Comparison of ENCODE assay signal across 16 cellular contexts in genomic region chr7:126411821-126412383, GRCh38.
DNase-seq lines count a peak whose midpoint lies in the region; ATAC-seq, FAIRE-seq and TF ChIP-seq lines count a peak whose summit lies in the region.
"Had no signal": no experiment of that assay in that cellular context is flagged by ENCODE, and none has a peak within 500 bp of the region (broad histone marks: within the 10 kb centered on the region; RNA-seq: fewer than 3 reads in every experiment).

No MANE protein-coding gene starts in this region.

- no peak overlapping the region for H2BK12ac ChIP-seq in H1 (ENCODE audit: low read depth, low read length)

- H3K79me1 ChIP-seq in H1 (ENCODE audit: low read depth, low read length) = no peaks in the 10 kb centered on the region

- H3K14ac ChIP-seq in H1 (ENCODE audit: insufficient read length) = no peak overlapping the region

- H3K9ac ChIP-seq in H1 (replicated peaks in 1 of 4; ENCODE audit: extremely low read depth in 1 of 4, low read depth in 3 of 4, low read length in 3 of 4) = no peak overlapping the region

- DNase-seq in H1 (ENCODE audit: low read depth in 1 of 2, low spot score in 2 of 2) (no peak), HTR-8/SVneo (ENCODE audit: insufficient read length, low spot score) (no peak), erythroblast (lab: John Stamatoyannopoulos, UW) (no peak), NCI-H226 (no peak), UCSD-AML1 (lab: John Stamatoyannopoulos, UW; ENCODE audit: unreplicated experiment) (no peak)
- DNase-seq: activated T-cell treated with anti-CD3 and anti-CD28 coated beads, Interleukin-2, amount 50 U/mL, for 4 hours; amygdala; CD8-positive, alpha-beta T cell; dorsolateral prefrontal cortex; NCI-H1436; NCI-H774; occipital lobe had no signal

- H4K5ac ChIP-seq in H1 (ENCODE audit: insufficient read length, low read depth, low read length) = no peak overlapping the region

- H3K56ac ChIP-seq in H1 (replicated peaks; ENCODE audit: insufficient read length, low read depth, low read length) = no peak overlapping the region

- H3K4me3 ChIP-seq in H1 (ENCODE audit: extremely low read depth in 1 of 4, insufficient read depth in 2 of 4, low read depth in 3 of 4, low read length in 4 of 4) = no peak overlapping the region
- H3K4me3 ChIP-seq: suprapubic skin had no signal

- H2BK15ac ChIP-seq in H1 (ENCODE audit: low read length) = no peak overlapping the region

- no peaks in the 10 kb centered on the region for H3K23me2 ChIP-seq in H1 (ENCODE audit: low read depth, low read length)

- TF ChIP-seq POLR2A in H1 (IDR thresholded peaks at IDR 0.05; ENCODE audit: control extremely low read depth in 1 of 2, low read depth in 2 of 2, low read length in 2 of 2) (no peak), erythroblast (IDR thresholded peaks at IDR 0.05; ENCODE audit: low read length) (no peak)

- no peak overlapping the region for H3K4me2 ChIP-seq in H1 (ENCODE audit: insufficient read depth in 1 of 2, low read depth in 2 of 2, low read length in 2 of 2)

- no peak overlapping the region for H3K23ac ChIP-seq in H1 (ENCODE audit: insufficient read length)

- H3K4me1 ChIP-seq in H1 (replicated peaks in 1 of 4; ENCODE audit: control insufficient read depth in 3 of 4, insufficient read depth in 4 of 4, low read length in 3 of 4) = no peaks in the 10 kb centered on the region
- H3K4me1 ChIP-seq: suprapubic skin had no signal

- no peaks in the 10 kb centered on the region for H3K79me2 ChIP-seq in H1 (ENCODE audit: control insufficient read depth in 1 of 2, insufficient read depth in 2 of 2, low read length in 2 of 2)

- ATAC-seq in GM18907 (IDR thresholded peaks at IDR 0.05; ENCODE audit: unreplicated experiment) = peak; percentile 88
- peak; percentile 63 for ATAC-seq in GM21619 (IDR thresholded peaks at IDR 0.05; ENCODE audit: unreplicated experiment)
- peak; percentile 61 for ATAC-seq in HG03196 (IDR thresholded peaks at IDR 0.05; ENCODE audit: unreplicated experiment)
- ATAC-seq: activated T-cell treated with anti-CD3 and anti-CD28 coated beads, Interleukin-2, amount 50 U/mL, for 4 hours; CD8-positive, alpha-beta T cell had no signal

- no peaks in the 10 kb centered on the region for H3K9me3 ChIP-seq in H1 (ENCODE audit: insufficient read depth in 2 of 2, low read depth in 1 of 2, low read length in 1 of 2)
- H3K9me3 ChIP-seq: suprapubic skin had no signal

- WGBS in H1 (ENCODE audit: extremely low coverage in 1 of 2, insufficient coverage in 1 of 2, insufficient read length in 1 of 2, insufficient replicate concordance in 2 of 2, low coverage in 1 of 2, low lambda C conversion rate in 2 of 2, missing lambda C conversion rate in 1 of 2), 2 experiments = 80% methylated on average over 3 of the region's 3 CpGs; no CpG with 5 or more reads in 1 of the 2 experiments

- TF ChIP-seq RAD21 in H1 (IDR thresholded peaks at IDR 0.05 in 1 of 2, conservative IDR thresholded peaks at IDR 0.05 in 1 of 2; ENCODE audit: low read depth in 2 of 2, low read length in 2 of 2) = no peak

- H3K4ac ChIP-seq in H1 (replicated peaks; ENCODE audit: insufficient read length, low read depth, low read length) = no peak overlapping the region

- H2BK5ac ChIP-seq in H1 (ENCODE audit: low read depth, low read length) = no peak overlapping the region

- 0 out of 2 replicates have a peak overlapping the region, but pooled peaks have one; percentile 37 for H2AFZ ChIP-seq in H1 (ENCODE audit: low read length)

- H3K27me3 ChIP-seq in H1 (replicated peaks in 1 of 4; ENCODE audit: control insufficient read depth in 3 of 4, extremely low read depth in 1 of 4, insufficient read depth in 3 of 4, low read length in 3 of 4) = no peaks in the 10 kb centered on the region
- H3K27me3 ChIP-seq: dorsolateral prefrontal cortex, suprapubic skin had no signal

- H4K91ac ChIP-seq in H1 (replicated peaks; ENCODE audit: insufficient read length, low read length) = no peak overlapping the region

- no peak overlapping the region for H3K27ac ChIP-seq in H1 (ENCODE audit: low read depth, low read length)
- H3K27ac ChIP-seq: dorsolateral prefrontal cortex, suprapubic skin had no signal

- POLR2A ChIA-PET in H1 (lab: Charles Lee; ENCODE audit: partially characterized antibody) = no interaction called here

- CTCF ChIA-PET in H1 (lab: Charles Lee; ENCODE audit: partially characterized antibody) = interaction anchor here (0.8 to 1.7 kb wide), 2 partner anchors 10 to 14 kb away, joined by 3 to 4 read pairs; no protein-coding TSS in a partner anchor

- no peaks in the 10 kb centered on the region for H4K20me1 ChIP-seq in H1 (replicated peaks in 1 of 2; ENCODE audit: control insufficient read depth in 1 of 2, insufficient read depth in 2 of 2, low read length in 2 of 2)

- no peak overlapping the region for H2BK120ac ChIP-seq in H1 (replicated peaks; ENCODE audit: low read depth, low read length)

- H4K8ac ChIP-seq in H1 (ENCODE audit: extremely low read depth, insufficient read depth, low read length) = no peak overlapping the region

- H3K36me3 ChIP-seq in H1 (ENCODE audit: control insufficient read depth in 2 of 4, insufficient read depth in 4 of 4, low read length in 3 of 4) = no peaks in the 10 kb centered on the region
- H3K36me3 ChIP-seq: suprapubic skin had no signal

- FAIRE-seq in H1 (lab: Jason Lieb, UNC) = no peak
- FAIRE-seq in HTR-8/SVneo (lab: Jason Lieb, UNC) = no peak

- no peak overlapping the region for H2BK20ac ChIP-seq in H1 (ENCODE audit: low read length)

- no peak for TF ChIP-seq EP300 in H1 (IDR thresholded peaks at IDR 0.05; ENCODE audit: borderline replicate concordance in 1 of 2, low read depth in 2 of 2, low read length in 2 of 2)

- H2AK5ac ChIP-seq in H1 (ENCODE audit: low read depth, low read length) = no peak overlapping the region

- no peak for TF ChIP-seq CTCF in H1 (IDR thresholded peaks at IDR 0.05; ENCODE audit: control extremely low read depth in 1 of 3, insufficient read depth in 1 of 3, low read depth in 1 of 3, low read length in 3 of 3)

- no peak overlapping the region for H3K18ac ChIP-seq in H1 (ENCODE audit: extremely low read depth, low read length)

TF ChIP-seq in H1, 55 proteins besides CTCF, POLR2A, EP300 and RAD21:
- TF ChIP-seq EZH2 (IDR thresholded peaks at IDR 0.05; ENCODE audit: low read depth, low read length, severe bottlenecking) = no peak
- TF ChIP-seq SIRT6 (IDR thresholded peaks at IDR 0.05; ENCODE audit: low read length) = no peak
- no peak for TF ChIP-seq CHD1 (IDR thresholded peaks at IDR 0.05; ENCODE audit: low read depth, low read length)
- TF ChIP-seq CHD2 (IDR thresholded peaks at IDR 0.05; ENCODE audit: low read length) = no peak
- no peak for TF ChIP-seq SIX5 (IDR thresholded peaks at IDR 0.05; ENCODE audit: low read depth, low read length)
- TF ChIP-seq SRF (IDR thresholded peaks at IDR 0.05; ENCODE audit: low read depth, low read length) = no peak
- TF ChIP-seq MAX (IDR thresholded peaks at IDR 0.05) = no peak
- TF ChIP-seq GABPA (IDR thresholded peaks at IDR 0.05; ENCODE audit: borderline replicate concordance, insufficient read depth, low read length) = no peak
- no peak for TF ChIP-seq NANOG (IDR thresholded peaks at IDR 0.05; ENCODE audit: insufficient read depth, low read depth, low read length, poor library complexity, severe bottlenecking)
- no peak for TF ChIP-seq ATF3 (IDR thresholded peaks at IDR 0.05; ENCODE audit: insufficient read depth, low read depth, low read length)
- no peak for TF ChIP-seq ASH2L (IDR thresholded peaks at IDR 0.05; ENCODE audit: low read length)
- no peak for TF ChIP-seq NRF1 (IDR thresholded peaks at IDR 0.05; ENCODE audit: low read depth, low read length)
- no peak for TF ChIP-seq RBBP5 (IDR thresholded peaks at IDR 0.05; ENCODE audit: borderline replicate concordance, low read depth, low read length)
- no peak for TF ChIP-seq YY1 (IDR thresholded peaks at IDR 0.05; ENCODE audit: low read depth, low read length)
- TF ChIP-seq MAFK (IDR thresholded peaks at IDR 0.05; ENCODE audit: low read depth, low read length) = no peak
- TF ChIP-seq BCL11A (IDR thresholded peaks at IDR 0.05; ENCODE audit: low read depth in 2 of 2, low read length in 2 of 2) = no peak
